9 cellular contexts compared by ENCODE assay signal in genomic region chr1:160083968-160084770, GRCh38. TPM values are rescaled to one million over a fixed set of nuclear protein-coding genes. Genes with fewer than 3 reads are reported as not detected.
DNase-seq lines count a peak whose midpoint lies in the region; ATAC-seq, FAIRE-seq and TF ChIP-seq lines count a peak whose summit lies in the region.
"Had no signal": no experiment of that assay in that cellular context is flagged by ENCODE, and none has a peak within 500 bp of the region (broad histone marks: within the 10 kb centered on the region; RNA-seq: fewer than 3 reads in every experiment).

No MANE protein-coding gene starts in this region.

- TF ChIP-seq CTCF in VCaP (conservative IDR thresholded peaks at IDR 0.05) (peak; percentile 46; the same call in 1 of the 2 replicates), mammary epithelial cell (conservative IDR thresholded peaks at IDR 0.05 in 1 of 2, IDR thresholded peaks at IDR 0.05 in 1 of 2; ENCODE audit: extremely low read depth in 1 of 2, insufficient read depth in 1 of 2, low read depth in 1 of 2, low read length in 2 of 2) (peak; percentile 67 to 87), keratinocyte (optimal IDR thresholded peaks at IDR 0.05 in 1 of 3, IDR thresholded peaks at IDR 0.05 in 1 of 3, conservative IDR thresholded peaks at IDR 0.05 in 1 of 3; ENCODE audit: extremely low read depth in 1 of 3, insufficient read depth in 2 of 3, low read length in 3 of 3) (peak; percentile 73 to 97 (median 93))

- H3K36me3 ChIP-seq in HUES64 (ENCODE audit: insufficient read depth, low read length) (no peaks in the 10 kb centered on the region), mammary epithelial cell (ENCODE audit: insufficient read depth, low read length) (no peaks in the 10 kb centered on the region), keratinocyte (ENCODE audit: control insufficient read depth in 2 of 2, extremely low read depth in 1 of 2, insufficient read depth in 2 of 2, low read length in 2 of 2) (no peaks in the 10 kb centered on the region)

- H3K79me2 ChIP-seq in mammary epithelial cell (ENCODE audit: insufficient read depth, low read length) (no peaks in the 10 kb centered on the region), keratinocyte (ENCODE audit: control insufficient read depth, insufficient read depth, low read length) (no peaks in the 10 kb centered on the region)

- DNase-seq in GM12891 (ENCODE audit: insufficient read length, low spot score) (peak; percentile 81), mammary epithelial cell (peak; percentile 32), keratinocyte (ENCODE audit: low read depth, low spot score) (peak; percentile 55), NCI-H2227 treated with DMSO at 0.1 percent for 48 hours (lab: John Stamatoyannopoulos, UW) (no peak)
- peak; percentile 80 to 81 for DNase-seq in stimulated activated CD4-positive, alpha-beta T cell treated with anti-CD3 and anti-CD28 coated beads, Interleukin-2, amount 100 ng/mL, for 24 hours

- no peaks in the 10 kb centered on the region for H3K9me1 ChIP-seq in keratinocyte (ENCODE audit: control insufficient read depth, extremely low read depth, insufficient read depth, low read length)

- H3K9ac ChIP-seq in HUES64 (ENCODE audit: low read depth, low read length) (peak overlapping the region; percentile 66), mammary epithelial cell (ENCODE audit: insufficient read depth, low read length) (no peak overlapping the region), keratinocyte (ENCODE audit: control insufficient read depth, extremely low read depth, insufficient read depth, low read length) (no peak overlapping the region)

- H3K4me1 ChIP-seq in HUES64 (ENCODE audit: insufficient read depth, low read length) (0 out of 2 replicates have a peak, but pooled peaks cover 3% of the 10 kb centered on the region), mammary epithelial cell (ENCODE audit: insufficient read depth, low read length) (peaks cover 8% of the 10 kb centered on the region), keratinocyte (ENCODE audit: control insufficient read depth, extremely low read depth, insufficient read depth, low read length) (peaks cover 5% of the 10 kb centered on the region)

- dilution Hi-C loops in mammary epithelial cell (cut with HindIII; ENCODE audit: low sequenced_read_pairs): no loop called here
- dilution Hi-C loops in keratinocyte (cut with MboI; ENCODE audit: extremely low pct_ligation_motif_present, low sequenced_read_pairs): no loop called here

- in situ Hi-C loops in mammary epithelial cell (cut with MboI; ENCODE audit: low sequenced_read_pairs in 2 of 2): loop anchor here in 1 of 2 donors (5.0 to 25.0 kb wide), 3 partner anchors 37 to 328 kb away; partner anchors contain the start of gene VANGL2

- peaks cover 71% of the 10 kb centered on the region for H3K27me3 ChIP-seq in HUES64 (ENCODE audit: insufficient read depth, low read length)
- H3K27me3 ChIP-seq in mammary epithelial cell (ENCODE audit: insufficient read depth, low read length): no peaks in the 10 kb centered on the region
- H3K27me3 ChIP-seq in keratinocyte (ENCODE audit: control insufficient read depth, extremely low read depth, insufficient read depth, low read length): peaks cover 37% of the 10 kb centered on the region

- TF ChIP-seq POLR2A in GM12891 (IDR thresholded peaks at IDR 0.05; ENCODE audit: low read depth, low read length): no peak

- H2AFZ ChIP-seq in mammary epithelial cell (ENCODE audit: low read depth, low read length) (peak overlapping the region; percentile 83), keratinocyte (ENCODE audit: control insufficient read depth, low read length) (peak overlapping the region; percentile 91)

- H3K27ac ChIP-seq in HUES64 (ENCODE audit: low read depth, low read length): no peak overlapping the region
- H3K27ac ChIP-seq in VCaP: no peak overlapping the region
- H3K27ac ChIP-seq in mammary epithelial cell (ENCODE audit: insufficient read depth, low read depth, low read length): no peak overlapping the region
- no peak overlapping the region for H3K27ac ChIP-seq in keratinocyte (ENCODE audit: control insufficient read depth, insufficient read depth, low read length)

- H3K4me3 ChIP-seq in HUES64 (ENCODE audit: low read length) (peak overlapping the region; percentile 58), mammary epithelial cell (replicated peaks in 1 of 3; ENCODE audit: insufficient read depth in 1 of 3, low read depth in 2 of 3, low read length in 3 of 3) (peak overlapping the region in 1 of 3 experiments; percentile 18), keratinocyte (ENCODE audit: control insufficient read depth in 2 of 3, extremely low read depth in 1 of 3, insufficient read depth in 2 of 3, low read depth in 1 of 3, low read length in 3 of 3) (peak overlapping the region in 1 of 3 experiments; percentile 16)

- H4K20me1 ChIP-seq in mammary epithelial cell (ENCODE audit: insufficient read depth, low read length) (no peaks in the 10 kb centered on the region), keratinocyte (ENCODE audit: control insufficient read depth, extremely low read depth, insufficient read depth, low read length) (no peaks in the 10 kb centered on the region)

- WGBS in HUES64: 39% methylated on average over 96 of the region's 96 CpGs
- 36% methylated on average over 54 of the region's 96 CpGs for WGBS in mammary epithelial cell (ENCODE audit: low coverage, missing lambda C conversion rate)

- intact Hi-C loops in mammary epithelial cell (cut with micrococcal nuclease): no loop called here

- FAIRE-seq in GM12891 (lab: Jason Lieb, UNC) (peak; percentile 94), keratinocyte (lab: Jason Lieb, UNC) (peak; percentile 57)

- H3K4me2 ChIP-seq in mammary epithelial cell (ENCODE audit: insufficient read depth, low read depth, low read length): peak overlapping the region; percentile 81
- H3K4me2 ChIP-seq in keratinocyte (ENCODE audit: control insufficient read depth, extremely low read depth, insufficient read depth, low read depth, low read length): peak overlapping the region; percentile 74

- ATAC-seq in GM21526 (IDR thresholded peaks at IDR 0.05; ENCODE audit: low FRiP score, unreplicated experiment): no peak

- no peaks in the 10 kb centered on the region for H3K9me3 ChIP-seq in HUES64 (ENCODE audit: insufficient read depth, low read depth, low read length)
- H3K9me3 ChIP-seq in mammary epithelial cell (replicated peaks; ENCODE audit: insufficient read depth, low read length): no peaks in the 10 kb centered on the region
- H3K9me3 ChIP-seq in keratinocyte (ENCODE audit: control insufficient read depth, low read depth, low read length): no peaks in the 10 kb centered on the region

- CTCF ChIA-PET in mammary epithelial cell (lab: Charles Lee; ENCODE audit: low non-redundant PET): no interaction called here

- no TSS peak for BruUV-seq in mammary epithelial cell (replicated peaks; lab: Mats Ljungman, UMichigan)

RNA-seq across cellular contexts. Expression of gene KCNJ9, which starts 2.8 kb away (rescaled TPM):
- polyA plus RNA-seq in GM12891 (2012; ENCODE audit: low read depth, missing spikeins): 0.04 TPM
- polyA plus RNA-seq in HUES64 (2013, experiment 1 of 2): 0.05 TPM
- 0.13 TPM for polyA plus RNA-seq in HUES64 (2013, experiment 2 of 2)
- not detected for total RNA-seq in mammary epithelial cell
- polyA plus RNA-seq in mammary epithelial cell (not detected), keratinocyte (not detected in 3 replicates)
- polyA minus RNA-seq in mammary epithelial cell (not detected), keratinocyte (not detected in 3 replicates)
- polyA plus RNA-seq in keratinocyte (2011; ENCODE audit: low read depth): 0.06 TPM
- polyA plus RNA-seq in keratinocyte (2011; cell fraction: cytosol; rRNA removed): not detected in 2 replicates
- 0.03 TPM in 1 of 2 replicates, not detected in the other for polyA plus RNA-seq in keratinocyte (2011; cell fraction: nucleus; rRNA removed)
- polyA plus RNA-seq in keratinocyte (2012; ENCODE audit: low replicate concordance): 0.16 TPM in 1 of 2 replicates, not detected in the other
- polyA minus RNA-seq in keratinocyte (2011; cell fraction: cytosol; rRNA and poly(A)+ RNA removed): not detected
- polyA minus RNA-seq in keratinocyte (2011; cell fraction: nucleus; rRNA and poly(A)+ RNA removed): not detected in 2 replicates
- total RNA-seq: activated CD8-positive, alpha-beta memory T cell treated with anti-CD3 and anti-CD28 coated beads for 36 hours had no signal

RNA-seq across cellular contexts. Expression of gene KCNJ10, which starts 14.2 kb away (rescaled TPM):
- 0.05 TPM for polyA plus RNA-seq in GM12891 (2012; ENCODE audit: low read depth, missing spikeins)
- polyA plus RNA-seq in HUES64 (2013, experiment 1 of 2): 0.45 TPM
- 0.63 TPM for polyA plus RNA-seq in HUES64 (2013, experiment 2 of 2)
- total RNA-seq in mammary epithelial cell: not detected
- polyA plus RNA-seq in mammary epithelial cell (not detected), keratinocyte (not detected in 3 replicates)
- polyA minus RNA-seq in mammary epithelial cell (not detected), keratinocyte (not detected in 3 replicates)
- polyA plus RNA-seq in keratinocyte (2011; ENCODE audit: low read depth): not detected
- polyA plus RNA-seq in keratinocyte (2011; cell fraction: cytosol; rRNA removed): not detected in 2 replicates
- not detected in 2 replicates for polyA plus RNA-seq in keratinocyte (2011; cell fraction: nucleus; rRNA removed)
- polyA plus RNA-seq in keratinocyte (2012; ENCODE audit: low replicate concordance): 0.45 TPM in 1 of 2 replicates, not detected in the other
- not detected for polyA minus RNA-seq in keratinocyte (2011; cell fraction: cytosol; rRNA and poly(A)+ RNA removed)
- not detected in 2 replicates for polyA minus RNA-seq in keratinocyte (2011; cell fraction: nucleus; rRNA and poly(A)+ RNA removed)
- total RNA-seq: activated CD8-positive, alpha-beta memory T cell treated with anti-CD3 and anti-CD28 coated beads for 36 hours had no signal

RNA-seq across cellular contexts. Expression of gene IGSF8, which starts 14.2 kb away (rescaled TPM):
- 5.2 TPM for polyA plus RNA-seq in GM12891 (2012; ENCODE audit: low read depth, missing spikeins)
- polyA plus RNA-seq in HUES64 (2013, experiment 1 of 2): 45.0 TPM
- polyA plus RNA-seq in HUES64 (2013, experiment 2 of 2): 45.5 TPM
- total RNA-seq in mammary epithelial cell: 10 to 100 TPM; 28.7 to 34.2 TPM
- polyA plus RNA-seq in mammary epithelial cell (22.8 TPM), keratinocyte (16.5 to 32.6 TPM (median 20.6 TPM) in 3 replicates)
- polyA minus RNA-seq in mammary epithelial cell (23.9 TPM), keratinocyte (15.5 to 34.6 TPM (median 21.4 TPM) in 3 replicates)
- polyA plus RNA-seq in keratinocyte (2011; ENCODE audit: low read depth): 19.9 TPM
- polyA plus RNA-seq in keratinocyte (2011; cell fraction: cytosol; rRNA removed): 5.5 and 11.1 TPM in 2 replicates
- polyA plus RNA-seq in keratinocyte (2011; cell fraction: nucleus; rRNA removed): 43.9 and 57.1 TPM in 2 replicates
- 25.3 and 41.0 TPM in 2 replicates for polyA plus RNA-seq in keratinocyte (2012; ENCODE audit: low replicate concordance)
- 25.5 TPM for polyA minus RNA-seq in keratinocyte (2011; cell fraction: cytosol; rRNA and poly(A)+ RNA removed)
- polyA minus RNA-seq in keratinocyte (2011; cell fraction: nucleus; rRNA and poly(A)+ RNA removed): 39.5 and 39.6 TPM in 2 replicates

RNA-seq across cellular contexts. Expression of gene ATP1A2, which starts 31.4 kb away (rescaled TPM):
- not detected for polyA plus RNA-seq in GM12891 (2012; ENCODE audit: low read depth, missing spikeins)
- polyA plus RNA-seq in HUES64 (2013, experiment 1 of 2): 35.4 TPM
- 49.0 TPM for polyA plus RNA-seq in HUES64 (2013, experiment 2 of 2)
- under 1 TPM in 1 of 2 donors, not detected in 1; under 0.01 TPM for total RNA-seq in mammary epithelial cell
- not detected for polyA plus RNA-seq in mammary epithelial cell
- not detected for polyA minus RNA-seq in mammary epithelial cell
- polyA plus RNA-seq in keratinocyte: 0.01 to 0.06 TPM in 2 of 3 replicates, not detected in the other
- polyA plus RNA-seq in keratinocyte (2011; ENCODE audit: low read depth): 0.22 TPM
- not detected in 2 replicates for polyA plus RNA-seq in keratinocyte (2011; cell fraction: cytosol; rRNA removed)
- polyA plus RNA-seq in keratinocyte (2011; cell fraction: nucleus; rRNA removed): 0.06 and 0.19 TPM in 2 replicates
- 0.37 TPM in 1 of 2 replicates, not detected in the other for polyA plus RNA-seq in keratinocyte (2012; ENCODE audit: low replicate concordance)
- not detected in 3 replicates for polyA minus RNA-seq in keratinocyte
- not detected for polyA minus RNA-seq in keratinocyte (2011; cell fraction: cytosol; rRNA and poly(A)+ RNA removed)
- not detected in 2 replicates for polyA minus RNA-seq in keratinocyte (2011; cell fraction: nucleus; rRNA and poly(A)+ RNA removed)
- total RNA-seq: activated CD8-positive, alpha-beta memory T cell treated with anti-CD3 and anti-CD28 coated beads for 36 hours had no signal

RNA-seq across cellular contexts. Expression of gene PIGM, which starts 52.4 kb away (rescaled TPM):
- polyA plus RNA-seq in GM12891 (2012; ENCODE audit: low read depth, missing spikeins): 1.4 TPM
- polyA plus RNA-seq in HUES64 (2013, experiment 1 of 2): 4.0 TPM
- polyA plus RNA-seq in HUES64 (2013, experiment 2 of 2): 3.9 TPM
- 1 to 10 TPM; 5.8 TPM for total RNA-seq in mammary epithelial cell
- 3.5 TPM for polyA plus RNA-seq in mammary epithelial cell
- polyA minus RNA-seq in mammary epithelial cell: 5.6 TPM
- 1.9 to 3.1 TPM (median 3.1 TPM) in 3 replicates for polyA plus RNA-seq in keratinocyte
- 0.40 TPM for polyA plus RNA-seq in keratinocyte (2011; ENCODE audit: low read depth)
- polyA plus RNA-seq in keratinocyte (2011; cell fraction: cytosol; rRNA removed): 0.95 and 1.7 TPM in 2 replicates
- 4.7 and 5.5 TPM in 2 replicates for polyA plus RNA-seq in keratinocyte (2011; cell fraction: nucleus; rRNA removed)
- polyA plus RNA-seq in keratinocyte (2012; ENCODE audit: low replicate concordance): 1.6 and 2.5 TPM in 2 replicates
- polyA minus RNA-seq in keratinocyte: 2.0 to 2.3 TPM (median 2.1 TPM) in 3 replicates
- 1.5 TPM for polyA minus RNA-seq in keratinocyte (2011; cell fraction: cytosol; rRNA and poly(A)+ RNA removed)
- 2.5 and 4.0 TPM in 2 replicates for polyA minus RNA-seq in keratinocyte (2011; cell fraction: nucleus; rRNA and poly(A)+ RNA removed)
